Comparison of ENCODE assay signal across 8 cellular contexts in genomic region chr11:110429614-110430266, GRCh38. TPM values are rescaled to one million over a fixed set of nuclear protein-coding genes. Genes with fewer than 3 reads are reported as not detected.
A peak's percentile ranks its signal among the peaks of the same experiment; 100 is the strongest.
DNase-seq lines count a peak whose midpoint lies in the region; ATAC-seq and TF ChIP-seq lines count a peak whose summit lies in the region.

Gene FDX1 (plus strand): TSS chr11:110429948. CDS start chr11:110430121, 173 bp downstream.

- H3K4me3 Mint-ChIP-seq in activated CD8-positive, alpha-beta memory T cell treated with anti-CD3 and anti-CD28 coated beads, Interleukin-2, amount 10 ng/mL, durations not matched to agents 7 days and 5 days, result peak within 1 kb of the TSS; percentile 99
- H3K4me3 Mint-ChIP-seq in endodermal cell, result peak within 1 kb of the TSS; percentile 97

- DNase-seq in COLO829 (ENCODE audit: low spot score), result peak; percentile 70
- DNase-seq in NOMO-1 treated with DMSO at 0.1 percent for 48 hours (lab: John Stamatoyannopoulos, UW; ENCODE audit: unreplicated experiment), result peak; percentile 80
- DNase-seq in activated CD8-positive, alpha-beta memory T cell treated with anti-CD3 and anti-CD28 coated beads, Interleukin-2, amount 10 ng/mL, durations not matched to agents 7 days and 5 days, result peak; percentile 86
- peak; percentile 95 for DNase-seq in endodermal cell
- peak; percentile 69 to 81 for DNase-seq in stimulated activated CD8-positive, alpha-beta memory T cell treated with anti-CD3 and anti-CD28 coated beads, Interleukin-15, amount 100 ng/mL, for 4 hours (ENCODE audit: low read depth in 2 of 2)

- no peaks in the 10 kb centered on the region for H3K27me3 ChIP-seq in endodermal cell (ENCODE audit: control insufficient read depth, insufficient read depth, low read length, poor library complexity, severe bottlenecking)

- no peaks in the 10 kb centered on the region for H3K9me3 Mint-ChIP-seq in activated CD8-positive, alpha-beta memory T cell treated with anti-CD3 and anti-CD28 coated beads, Interleukin-2, amount 10 ng/mL, durations not matched to agents 7 days and 5 days (ENCODE audit: low read depth)
- no peaks in the 10 kb centered on the region for H3K9me3 Mint-ChIP-seq in endodermal cell

- peak within 1 kb of the TSS; percentile 97 for H3K27ac Mint-ChIP-seq in activated CD8-positive, alpha-beta memory T cell treated with anti-CD3 and anti-CD28 coated beads, Interleukin-2, amount 10 ng/mL, durations not matched to agents 7 days and 5 days
- peak within 1 kb of the TSS; percentile 96 for H3K27ac Mint-ChIP-seq in endodermal cell

- 1% methylated on average over 31 to 67 of the region's 67 CpGs for WGBS in endodermal cell (ENCODE audit: insufficient coverage in 1 of 2, insufficient read length in 1 of 2), 2 experiments
- 0% methylated on average over 41 to 52 of the region's 67 CpGs for WGBS in mesodermal cell (ENCODE audit: insufficient coverage in 2 of 2), 2 experiments

- H3K9me3 ChIP-seq in endodermal cell (ENCODE audit: control insufficient read depth, low read length) (no peaks in the 10 kb centered on the region), mesodermal cell (ENCODE audit: control insufficient read depth, low read length) (no peaks in the 10 kb centered on the region)

- no peaks in the 10 kb centered on the region for H3K36me3 ChIP-seq in endodermal cell (ENCODE audit: control insufficient read depth, insufficient read depth, low read length)
- H3K36me3 ChIP-seq in mesodermal cell (ENCODE audit: control insufficient read depth, insufficient read depth, low read length), result no peaks in the 10 kb centered on the region

- peaks cover 3% of the 10 kb centered on the region for H3K36me3 Mint-ChIP-seq in activated CD8-positive, alpha-beta memory T cell treated with anti-CD3 and anti-CD28 coated beads, Interleukin-2, amount 10 ng/mL, durations not matched to agents 7 days and 5 days
- H3K36me3 Mint-ChIP-seq in endodermal cell (ENCODE audit: low read depth), result no peaks in the 10 kb centered on the region

- H3K4me1 ChIP-seq in endodermal cell (ENCODE audit: control insufficient read depth, insufficient read depth, low read length) (peaks cover 8% of the 10 kb centered on the region), mesodermal cell (ENCODE audit: control insufficient read depth, insufficient read depth, low read length, poor library complexity, severe bottlenecking) (peaks cover 20% of the 10 kb centered on the region)

- H3K27ac ChIP-seq in endodermal cell (ENCODE audit: low read depth, low read length) (peak within 1 kb of the TSS; percentile 75), mesodermal cell (ENCODE audit: low read depth, low read length, severe bottlenecking) (peak within 1 kb of the TSS; percentile 85)

- peak; percentile 80 for ATAC-seq in GM19438 (IDR thresholded peaks at IDR 0.05; ENCODE audit: low read depth, unreplicated experiment)
- ATAC-seq in HG03571 (IDR thresholded peaks at IDR 0.05; ENCODE audit: unreplicated experiment), result peak; percentile 84
- peak; percentile 90 for ATAC-seq in activated CD8-positive, alpha-beta memory T cell treated with anti-CD3 and anti-CD28 coated beads, Interleukin-2, amount 10 ng/mL, durations not matched to agents 7 days and 5 days

- H3K4me3 ChIP-seq in endodermal cell (ENCODE audit: low read length) (peak within 1 kb of the TSS; percentile 98), mesodermal cell (ENCODE audit: extremely low read depth, insufficient read depth, low read length, poor library complexity, severe bottlenecking) (peak within 1 kb of the TSS; percentile 56)

- CTCF ChIA-PET in activated CD8-positive, alpha-beta memory T cell treated with anti-CD3 and anti-CD28 coated beads, Interleukin-2, amount 10 ng/mL, durations not matched to agents 7 days and 5 days (lab: Charles Lee), result interaction anchor here (0.7 to 9.4 kb wide), 19 partner anchors 9 to 800 kb away, joined by 3 to 80 read pairs (median 4); partner anchors contain the start of gene RDX

- no peaks in the 10 kb centered on the region for H3K27me3 Mint-ChIP-seq in activated CD8-positive, alpha-beta memory T cell treated with anti-CD3 and anti-CD28 coated beads, Interleukin-2, amount 10 ng/mL, durations not matched to agents 7 days and 5 days
- peaks cover 3% of the 10 kb centered on the region for H3K27me3 Mint-ChIP-seq in endodermal cell (ENCODE audit: insufficient read depth)

- H3K4me1 Mint-ChIP-seq in activated CD8-positive, alpha-beta memory T cell treated with anti-CD3 and anti-CD28 coated beads, Interleukin-2, amount 10 ng/mL, durations not matched to agents 7 days and 5 days, result peaks cover 39% of the 10 kb centered on the region
- peaks cover 18% of the 10 kb centered on the region for H3K4me1 Mint-ChIP-seq in endodermal cell

- H3K9ac ChIP-seq in endodermal cell (ENCODE audit: extremely low read depth, low read length, poor library complexity, severe bottlenecking), result peak within 1 kb of the TSS; percentile 77

- peak; percentile 83 for TF ChIP-seq CTCF in endodermal cell (conservative IDR thresholded peaks at IDR 0.05)

RNA-seq across cellular contexts. Expression of gene FDX1, which starts in this region (rescaled TPM):
- total RNA-seq in activated CD8-positive, alpha-beta memory T cell treated with anti-CD3 and anti-CD28 coated beads, Interleukin-2, amount 10 ng/mL, durations not matched to agents 7 days and 5 days, result 10 to 100 TPM; 11.2 to 19.0 TPM
- 10 to 100 TPM; 11.8 to 12.1 TPM for total RNA-seq in endodermal cell
- polyA plus RNA-seq in endodermal cell (2013, experiment 1 of 2), result 9.9 TPM
- polyA plus RNA-seq in endodermal cell (2013, experiment 2 of 2), result 10.6 TPM
- polyA plus RNA-seq in mesodermal cell (2013, experiment 1 of 2), result 12.3 TPM
- 13.0 TPM for polyA plus RNA-seq in mesodermal cell (2013, experiment 2 of 2)

Comparison
In these comparisons a context has a peak if more than half of its experiments do, and no peak if none do; other contexts are left out.
1. Peak in every context shown above with its lines: DNase-seq, ATAC-seq, H3K4me3 ChIP-seq and H3K27ac ChIP-seq.